In the genomic region with DNA sequence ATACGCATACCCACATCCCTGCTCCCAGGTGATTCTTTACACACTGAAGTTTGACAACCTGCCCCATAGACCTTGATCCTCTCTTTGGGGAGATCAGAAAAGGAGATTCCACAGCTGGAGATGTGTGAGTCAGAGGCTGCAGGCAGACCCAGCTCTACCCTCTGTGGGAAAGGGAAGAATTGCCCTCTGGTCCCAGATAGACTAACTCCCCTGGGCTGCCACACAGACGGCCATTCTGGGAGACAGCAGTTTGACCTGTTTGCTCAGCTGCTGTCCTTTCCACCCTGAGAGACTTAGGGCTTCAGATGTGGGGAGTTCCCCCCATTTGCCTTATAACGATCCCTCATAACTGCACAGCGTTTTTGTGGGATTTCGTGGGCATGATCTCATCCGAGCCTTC, we compare ENCODE assay signal across 17 cellular contexts. TPM values are rescaled to one million over a fixed set of nuclear protein-coding genes. Genes with fewer than 3 reads are reported as not detected.
DNase-seq lines count a peak whose midpoint lies in the region; ATAC-seq, FAIRE-seq and TF ChIP-seq lines count a peak whose summit lies in the region.
"Had no signal": no experiment of that assay in that cellular context is flagged by ENCODE, and none has a peak within 500 bp of the region (broad histone marks: within the 10 kb centered on the region; RNA-seq: fewer than 3 reads in every experiment).

No MANE protein-coding gene starts in this region.

- no peak overlapping the region for H3K4me3 ChIP-seq in IMR-90 (ENCODE audit: insufficient read depth, low read depth, low read length)
- no peak overlapping the region for H3K4me3 ChIP-seq in mucosa of descending colon
- no peak overlapping the region for H3K4me3 ChIP-seq in gastrocnemius medialis
- H3K4me3 ChIP-seq in A673 (ENCODE audit: low read depth, low read length, poor library complexity, severe bottlenecking) = no peak overlapping the region

- H3K18ac ChIP-seq in IMR-90 (ENCODE audit: low read depth, low read length) = no peak overlapping the region

- H3K4ac ChIP-seq in IMR-90 (ENCODE audit: low read depth, low read length) = no peak overlapping the region

- no peak overlapping the region for H2AFZ ChIP-seq in IMR-90 (replicated peaks; ENCODE audit: low read length, poor library complexity)

- in situ Hi-C loops in IMR-90 (cut with MboI; ENCODE audit: low sequenced_read_pairs) (no loop called here), gastrocnemius medialis (cut with MboI; ENCODE audit: low sequenced_read_pairs in 4 of 4) (loop anchor here in 1 of 4 donors (25.0 kb wide), 1 partner anchor 646 kb away; no protein-coding TSS in a partner anchor)

- H2AK5ac ChIP-seq in IMR-90 (ENCODE audit: low read depth, low read length) = no peak overlapping the region

- no peak overlapping the region for H4K91ac ChIP-seq in IMR-90 (ENCODE audit: insufficient read depth, low read depth, low read length)

- FAIRE-seq in frontal cortex (lab: Jason Lieb, UNC) = no peak
- FAIRE-seq: GM12891 had no signal

- no peak overlapping the region for H3K27ac Mint-ChIP-seq in MCF 10A (ENCODE audit: low read depth, unreplicated experiment)
- H3K27ac Mint-ChIP-seq: progenitor cell of endocrine pancreas had no signal

- H3K27ac ChIP-seq in IMR-90 (ENCODE audit: insufficient read depth, low read length) (no peak overlapping the region), gastrocnemius medialis (no peak overlapping the region), A673 (ENCODE audit: low read depth, low read length, poor library complexity, severe bottlenecking) (no peak overlapping the region)

- H3K9ac ChIP-seq in IMR-90 (ENCODE audit: low read depth, low read length) = no peak overlapping the region

- DNase-seq in Daoy (ENCODE audit: low read depth) = peak; percentile 73
- peak; percentile 11 for DNase-seq in IMR-90
- DNase-seq in MCF 10A (ENCODE audit: unreplicated experiment) = no peak
- no peak for DNase-seq in mucosa of descending colon
- DNase-seq in frontal cortex (ENCODE audit: low spot score in 2 of 2) = no peak
- no peak for DNase-seq in GM20000 (ENCODE audit: low spot score)
- no peak for DNase-seq in gastrocnemius medialis
- DNase-seq in A673 (ENCODE audit: low spot score) = no peak
- DNase-seq: activated CD4-positive, CD25-positive, alpha-beta regulatory T cell; midbrain; MM.1S had no signal

- H3K14ac ChIP-seq in IMR-90 (replicated peaks; ENCODE audit: low read depth, low read length) = no peak overlapping the region

- H3K4me1 Mint-ChIP-seq in MCF 10A (ENCODE audit: insufficient read depth, unreplicated experiment) = peaks cover 35% of the 10 kb centered on the region

- H4K20me1 ChIP-seq in IMR-90 (ENCODE audit: insufficient read depth, low read length) = no peaks in the 10 kb centered on the region

- peak overlapping the region; percentile 10 for H3K4me3 Mint-ChIP-seq in MCF 10A (ENCODE audit: unreplicated experiment)

- no peak overlapping the region for H4K8ac ChIP-seq in IMR-90 (ENCODE audit: low read depth in 2 of 2, low read length in 2 of 2)

- H3K27me3 ChIP-seq in IMR-90 (ENCODE audit: control insufficient read depth, insufficient read depth, low read length) = peaks cover 62% of the 10 kb centered on the region
- H3K27me3 ChIP-seq in gastrocnemius medialis = peaks cover 28 to 38% (median 29%) of the 10 kb centered on the region in 3 donors
- H3K27me3 ChIP-seq in A673 (replicated peaks; ENCODE audit: insufficient read depth, low read depth, low read length, poor library complexity) = peaks cover 59% of the 10 kb centered on the region

- H3K9me3 ChIP-seq in IMR-90 (ENCODE audit: control insufficient read depth, insufficient read depth, low read length) = no peaks in the 10 kb centered on the region
- no peaks in the 10 kb centered on the region for H3K9me3 ChIP-seq in mucosa of descending colon
- H3K9me3 ChIP-seq in gastrocnemius medialis = no peaks in the 10 kb centered on the region
- no peaks in the 10 kb centered on the region for H3K9me3 ChIP-seq in A673 (ENCODE audit: low read depth, low read length, poor library complexity, severe bottlenecking)

- no peak overlapping the region for H3K56ac ChIP-seq in IMR-90 (ENCODE audit: extremely low read depth, insufficient read depth, low read length)

- CTCF ChIA-PET in IMR-90 (lab: Yijun Ruan, JAX) (no interaction called here), MCF 10A (lab: Yijun Ruan, JAX) (interaction anchor here (1.1 to 3.2 kb wide), 4 partner anchors 10 to 28 kb away, joined by 3 to 13 read pairs (median 8); no protein-coding TSS in a partner anchor), A673 (lab: Charles Lee) (no interaction called here)

- H3K27me3 Mint-ChIP-seq in MCF 10A (ENCODE audit: insufficient read depth, unreplicated experiment) = no peaks in the 10 kb centered on the region
- H3K27me3 Mint-ChIP-seq: activated naive CD4-positive, alpha-beta T cell treated with anti-CD3 and anti-CD28 coated beads, Interleukin-2, amount 50 U/mL, for 24 hours had no signal

- TF ChIP-seq CTCF in IMR-90 (conservative IDR thresholded peaks at IDR 0.05; ENCODE audit: low read depth, low read length) (no peak), MCF 10A (IDR thresholded peaks at IDR 0.05; ENCODE audit: unreplicated experiment) (no peak), mucosa of descending colon (IDR thresholded peaks at IDR 0.05) (no peak), GM20000 (IDR thresholded peaks at IDR 0.05; ENCODE audit: extremely low read depth, missing control alignments) (no peak), gastrocnemius medialis (IDR thresholded peaks at IDR 0.05 in 4 of 5, conservative IDR thresholded peaks at IDR 0.05 in 1 of 5) (no peak), A673 (conservative IDR thresholded peaks at IDR 0.05; ENCODE audit: low read depth, low read length) (no peak)

- intact Hi-C loops in IMR-90 (cut with micrococcal nuclease) = no loop called here
- intact Hi-C loops in MCF 10A (cut with micrococcal nuclease) = no loop called here
- intact Hi-C loops in mucosa of descending colon (cut with DNase I, micrococcal nuclease) = no loop called here
- intact Hi-C loops in gastrocnemius medialis (cut with DNase I; ENCODE audit: low total_unique reads) = no loop called here
- intact Hi-C loops in A673 (cut with micrococcal nuclease; ENCODE audit: unreplicated experiment) = no loop called here

- no peak overlapping the region for H2BK20ac ChIP-seq in IMR-90 (ENCODE audit: low read depth, low read length)

- no peak overlapping the region for H2BK120ac ChIP-seq in IMR-90 (ENCODE audit: low read depth, low read length)

- no peak overlapping the region for H4K5ac ChIP-seq in IMR-90 (ENCODE audit: low read depth, low read length)

- TF ChIP-seq POLR2A in IMR-90 (IDR thresholded peaks at IDR 0.05; ENCODE audit: low read depth, low read length) (no peak), gastrocnemius medialis (IDR thresholded peaks at IDR 0.05) (no peak)

- H3K9me1 ChIP-seq in IMR-90 (ENCODE audit: insufficient read depth, low read length) = no peaks in the 10 kb centered on the region

- no peak overlapping the region for H2BK15ac ChIP-seq in IMR-90 (ENCODE audit: low read depth, low read length)

- no peaks in the 10 kb centered on the region for H3K36me3 ChIP-seq in IMR-90 (ENCODE audit: control insufficient read depth, insufficient read depth, low read length)
- H3K36me3 ChIP-seq in mucosa of descending colon (ENCODE audit: low read depth) = no peaks in the 10 kb centered on the region
- H3K36me3 ChIP-seq in gastrocnemius medialis = no peaks in the 10 kb centered on the region
- H3K36me3 ChIP-seq in A673 (ENCODE audit: insufficient read depth, low read length, poor library complexity, severe bottlenecking) = no peaks in the 10 kb centered on the region

- BruUV-seq in IMR-90 (replicated peaks; lab: Mats Ljungman, UMichigan) (no TSS peak), MCF 10A (replicated peaks; lab: Mats Ljungman, UMichigan) (no TSS peak), A673 (replicated peaks; lab: Mats Ljungman, UMichigan) (no TSS peak)

- no peaks in the 10 kb centered on the region for H3K9me3 Mint-ChIP-seq in MCF 10A (ENCODE audit: unreplicated experiment)
- H3K9me3 Mint-ChIP-seq: activated naive CD4-positive, alpha-beta T cell treated with anti-CD3 and anti-CD28 coated beads, Interleukin-2, amount 50 U/mL, for 24 hours had no signal

- ATAC-seq in IMR-90 (ENCODE audit: low read depth) (no peak; the same call in 1 of the 2 replicates), mucosa of descending colon (peak; percentile 34), gastrocnemius medialis (no peak)

- no peak overlapping the region for H2BK5ac ChIP-seq in IMR-90 (ENCODE audit: low read depth, low read length, poor library complexity, severe bottlenecking)

- H3K4me2 ChIP-seq in IMR-90 (ENCODE audit: low read depth, low read length) = no peak overlapping the region

- dilution Hi-C loops in IMR-90 (cut with HindIII; ENCODE audit: low sequenced_read_pairs, unreplicated experiment) = no loop called here

- H2AK9ac ChIP-seq in IMR-90 (replicated peaks; ENCODE audit: low read depth, low read length, poor library complexity) = no peak overlapping the region

- H3K36me3 Mint-ChIP-seq in MCF 10A (ENCODE audit: insufficient read depth, unreplicated experiment) = peaks cover 18% of the 10 kb centered on the region
- H3K36me3 Mint-ChIP-seq: activated naive CD4-positive, alpha-beta T cell treated with anti-CD3 and anti-CD28 coated beads, Interleukin-2, amount 50 U/mL, for 24 hours had no signal

- no peaks in the 10 kb centered on the region for H3K4me1 ChIP-seq in IMR-90 (ENCODE audit: control insufficient read depth, insufficient read depth, low read length)
- peaks cover 8% of the 10 kb centered on the region for H3K4me1 ChIP-seq in mucosa of descending colon (ENCODE audit: low read depth)
- H3K4me1 ChIP-seq in gastrocnemius medialis = no peaks in the 10 kb centered on the region
- H3K4me1 ChIP-seq in A673 (ENCODE audit: insufficient read depth, low read length, poor library complexity, severe bottlenecking) = no peaks in the 10 kb centered on the region

- TF ChIP-seq RAD21 in IMR-90 (IDR thresholded peaks at IDR 0.05; ENCODE audit: low read length) = no peak

- no peak overlapping the region for H3K23ac ChIP-seq in IMR-90 (ENCODE audit: low read depth, low read length)

- POLR2A ChIA-PET in IMR-90 (lab: Charles Lee; ENCODE audit: unreplicated experiment) = no interaction called here
- POLR2A ChIA-PET in MCF 10A (lab: Yijun Ruan, JAX) = interaction anchor here (0.8 to 2.0 kb wide), 5 partner anchors 9 to 35 kb away, joined by 3 to 6 read pairs (median 3); partner anchors contain the start of gene FAM83F
- POLR2A ChIA-PET in A673 (lab: Charles Lee; ENCODE audit: low non-redundant PET) = no interaction called here

- H3K79me1 ChIP-seq in IMR-90 (ENCODE audit: low read depth in 1 of 2, low read length in 2 of 2) = no peaks in the 10 kb centered on the region

- WGBS in IMR-90 (ENCODE audit: extremely low coverage in 2 of 2, insufficient read length in 1 of 2), 2 experiments = 40% methylated on average over 1 of the region's 6 CpGs; no CpG with 5 or more reads in 1 of the 2 experiments

RNA-seq across cellular contexts. Expression of gene FAM83F, which starts 14.0 kb away (rescaled TPM):
- 0.06 TPM in 1 of 2 replicates, not detected in the other for total RNA-seq in Daoy (2014; rRNA removed; shearing (Covaris generic))
- not detected in 2 replicates for total RNA-seq in IMR-90 (2012; rRNA removed)
- polyA plus RNA-seq in IMR-90 (2012; rRNA removed) = not detected in 2 replicates
- not detected in 2 replicates for polyA plus RNA-seq in IMR-90 (2012; cell fraction: cytosol; rRNA removed)
- polyA plus RNA-seq in IMR-90 (2012; cell fraction: nucleus; rRNA removed; ENCODE audit: low replicate concordance) = under 0.01 TPM in 1 of 2 replicates, not detected in the other
- total RNA-seq in MCF 10A (2022) = 33.1 and 41.3 TPM in 2 replicates
- total RNA-seq in mucosa of descending colon = 10 to 100 TPM; 15.8 to 48.0 (median 35.0) TPM
- 0.41 TPM for total RNA-seq in frontal cortex
- total RNA-seq in gastrocnemius medialis = under 1 TPM in 3 of 4 donors, not detected in 1; 0.02 to 0.15 (median 0.07) TPM
- not detected in 2 replicates for total RNA-seq in A673 (2021)
- total RNA-seq: fibroblast of villous mesenchyme had no signal
- polyA plus RNA-seq: BJ had no signal

RNA-seq across cellular contexts. Expression of gene TMA7B, which starts 48.5 kb away (rescaled TPM):
- not detected in 2 replicates for total RNA-seq in Daoy (2014; rRNA removed; shearing (Covaris generic))
- not detected in 2 replicates for total RNA-seq in IMR-90 (2012; rRNA removed)
- not detected in 2 replicates for polyA plus RNA-seq in IMR-90 (2012; rRNA removed)
- not detected in 2 replicates for polyA plus RNA-seq in IMR-90 (2012; cell fraction: cytosol; rRNA removed)
- 0.09 TPM in 1 of 2 replicates, not detected in the other for polyA plus RNA-seq in IMR-90 (2012; cell fraction: nucleus; rRNA removed; ENCODE audit: low replicate concordance)
- not detected in 2 replicates for total RNA-seq in MCF 10A (2022)
- total RNA-seq in mucosa of descending colon = under 1 TPM; 0.22 to 0.51 (median 0.23) TPM
- not detected for total RNA-seq in frontal cortex
- not detected for total RNA-seq in gastrocnemius medialis
- total RNA-seq in A673 (2021) = not detected in 2 replicates
- total RNA-seq: bronchial epithelial cell, fibroblast of villous mesenchyme, progenitor cell of endocrine pancreas had no signal
- polyA plus RNA-seq: BJ had no signal

Comparison
In these comparisons a context has a peak if more than half of its experiments do, and no peak if none do; other contexts are left out.
1. DNase-seq: peak in Daoy (single experiment) and IMR-90 (single experiment); none in MCF 10A (single experiment), mucosa of descending colon (0 of 3), frontal cortex (0 of 2), GM20000 (single experiment), gastrocnemius medialis (0 of 2) and A673 (single experiment).
2. RNA of gene FAM83F, which starts 14.0 kb away (total RNA-seq): 15.8 to 48.0 TPM in mucosa of descending colon and 33.1 to 41.3 TPM in MCF 10A; 0.41 TPM in frontal cortex (single experiment), 0.02 to 0.15 TPM in gastrocnemius medialis, 0.06 TPM in Daoy, not detected in IMR-90 and not detected in A673; every median in the first group is over 10 times any median in the second.